ENCODE assay signal across 8 cellular contexts in genomic region chr16:28326881-28327610, GRCh38. TPM values are rescaled to one million over a fixed set of nuclear protein-coding genes. Genes with fewer than 3 reads are reported as not detected.
A peak's percentile ranks its signal among the peaks of the same experiment; 100 is the strongest.
DNase-seq lines count a peak whose midpoint lies in the region; ATAC-seq and TF ChIP-seq lines count a peak whose summit lies in the region.

No MANE protein-coding gene starts in this region.

- WGBS in transverse colon (ENCODE audit: low coverage in 1 of 2), 2 donors: 60% methylated on average over 1 to 12 of the region's 12 CpGs

- H3K9me2 ChIP-seq in OCI-LY1 (ENCODE audit: low read depth, low read length): no peaks in the 10 kb centered on the region

- no peak for TF ChIP-seq POLR2A in transverse colon (IDR thresholded peaks at IDR 0.05)

- no peak overlapping the region for H3K27ac ChIP-seq in OCI-LY1 (ENCODE audit: low read depth, low read length, poor library complexity, severe bottlenecking)
- no peak overlapping the region for H3K27ac ChIP-seq in osteoblast (ENCODE audit: low read depth, low read length)
- H3K27ac ChIP-seq in transverse colon: no peak overlapping the region

- in situ Hi-C loops in transverse colon (cut with MboI; ENCODE audit: low pct_ligation_motif_present in 1 of 4, low pct_unique_long_range_greater_than_20kb in 1 of 4, low sequenced_read_pairs in 3 of 4): loop anchor here in 1 of 4 donors (10.0 kb wide), 1 partner anchor 52 kb away; no protein-coding TSS in a partner anchor

- H3K36me3 ChIP-seq in OCI-LY1 (ENCODE audit: insufficient read depth, low read length) (no peaks in the 10 kb centered on the region), osteoblast (ENCODE audit: insufficient read depth, low read length) (no peaks in the 10 kb centered on the region), transverse colon (no peaks in the 10 kb centered on the region)

- H3K4me2 ChIP-seq in OCI-LY1 (ENCODE audit: low read length): no peak overlapping the region
- no peak overlapping the region for H3K4me2 ChIP-seq in osteoblast (ENCODE audit: insufficient read depth, low read length)

- H3K9ac ChIP-seq in OCI-LY1 (ENCODE audit: low read length): no peak overlapping the region

- no peak for TF ChIP-seq EP300 in transverse colon (IDR thresholded peaks at IDR 0.05; ENCODE audit: low read depth)

- no peaks in the 10 kb centered on the region for H3F3A ChIP-seq in OCI-LY1 (ENCODE audit: insufficient read depth, low read length)

- H3K4me3 ChIP-seq in AG09309 (ENCODE audit: control insufficient read depth, low read depth, low read length): no peak overlapping the region
- H3K4me3 ChIP-seq in OCI-LY1 (ENCODE audit: low read depth, low read length, poor library complexity, severe bottlenecking): no peak overlapping the region
- H3K4me3 ChIP-seq in fibroblast of mammary gland (ENCODE audit: control insufficient read depth, low read depth, low read length): no peak overlapping the region
- no peak overlapping the region for H3K4me3 ChIP-seq in osteoblast (ENCODE audit: insufficient read depth, low read length)
- no peak overlapping the region for H3K4me3 ChIP-seq in transverse colon

- DNase-seq in AG09309 (ENCODE audit: low read depth) (no peak), GM20000 (ENCODE audit: low spot score) (peak; percentile 86), fibroblast of mammary gland (ENCODE audit: low read depth) (peak; percentile 34), osteoblast (ENCODE audit: insufficient read length, low spot score, missing footprints) (peak; percentile 95), transverse colon (peak; percentile 75)
- peak; percentile 73 for DNase-seq in activated T-cell treated with anti-CD3 and anti-CD28 coated beads, Interleukin-2, amount 50 U/mL, for 1 hour

- peak; percentile 76 for TF ChIP-seq CTCF in AG09309 (IDR thresholded peaks at IDR 0.05; ENCODE audit: control insufficient read depth, insufficient read depth, low read depth, low read length, missing control alignments)
- TF ChIP-seq CTCF in GM20000 (IDR thresholded peaks at IDR 0.05; ENCODE audit: extremely low read depth, missing control alignments): peak; percentile 85
- peak; percentile 84 for TF ChIP-seq CTCF in OCI-LY1 (IDR thresholded peaks at IDR 0.05; ENCODE audit: low read length)
- peak; percentile 79 for TF ChIP-seq CTCF in fibroblast of mammary gland (conservative IDR thresholded peaks at IDR 0.05; ENCODE audit: control insufficient read depth, insufficient read depth, low read depth, low read length)
- peak; percentile 86 for TF ChIP-seq CTCF in osteoblast (IDR thresholded peaks at IDR 0.05; ENCODE audit: extremely low read depth, low read depth, low read length)
- TF ChIP-seq CTCF in transverse colon (IDR thresholded peaks at IDR 0.05): peak; percentile 58 to 76 (median 70)

- H3K4me1 ChIP-seq in OCI-LY1 (ENCODE audit: insufficient read depth, low read length, severe bottlenecking) (peaks cover 4% of the 10 kb centered on the region), osteoblast (ENCODE audit: insufficient read depth, low read length) (no peaks in the 10 kb centered on the region), transverse colon (peaks cover 0 to 2% (median 0%) of the 10 kb centered on the region in 4 donors)

- H4K20me1 ChIP-seq in OCI-LY1 (ENCODE audit: insufficient read depth, low read length) (no peaks in the 10 kb centered on the region), osteoblast (ENCODE audit: insufficient read depth, low read length) (no peaks in the 10 kb centered on the region)

- no peak for ATAC-seq in GM19328 (IDR thresholded peaks at IDR 0.05; ENCODE audit: unreplicated experiment)

- H2AFZ ChIP-seq in OCI-LY1 (ENCODE audit: low read length) (no peak overlapping the region), osteoblast (ENCODE audit: low read length) (no peak overlapping the region)

- H3K9me3 ChIP-seq in OCI-LY1 (ENCODE audit: low read length): no peaks in the 10 kb centered on the region
- H3K9me3 ChIP-seq in osteoblast (ENCODE audit: low read depth, low read length): no peaks in the 10 kb centered on the region
- no peaks in the 10 kb centered on the region for H3K9me3 ChIP-seq in transverse colon

- no peaks in the 10 kb centered on the region for H3K27me3 ChIP-seq in OCI-LY1 (ENCODE audit: insufficient read depth, low read length)
- no peaks in the 10 kb centered on the region for H3K27me3 ChIP-seq in osteoblast (ENCODE audit: insufficient read depth, low read length)
- no peaks in the 10 kb centered on the region for H3K27me3 ChIP-seq in transverse colon

- no peaks in the 10 kb centered on the region for H3K79me2 ChIP-seq in OCI-LY1 (ENCODE audit: insufficient read depth, low read length)
- H3K79me2 ChIP-seq in osteoblast (ENCODE audit: insufficient read depth, low read length): no peaks in the 10 kb centered on the region

- intact Hi-C loops in transverse colon (cut with DNase I; ENCODE audit: low total_unique reads): no loop called here

RNA-seq across cellular contexts. Expression of gene SBK1, which starts 34.7 kb away (rescaled TPM):
- total RNA-seq in osteoblast (not detected in 2 replicates), transverse colon (1 to 10 TPM in 1 of 4 donors, under 1 TPM in 2, not detected in 1; 0.27 to 1.4 (median 0.32) TPM)

RNA-seq across cellular contexts. Expression of gene NPIPB6, which starts 36.3 kb away (rescaled TPM):
- total RNA-seq in osteoblast (0.59 and 2.9 TPM in 2 replicates), transverse colon (10 to 100 TPM in 1 of 4 donors, 1 to 10 TPM in 1, not detected in 2; 5.8 to 12.7 TPM)
